Comparison of ENCODE assay signal across 29 cellular contexts in the genomic region with DNA sequence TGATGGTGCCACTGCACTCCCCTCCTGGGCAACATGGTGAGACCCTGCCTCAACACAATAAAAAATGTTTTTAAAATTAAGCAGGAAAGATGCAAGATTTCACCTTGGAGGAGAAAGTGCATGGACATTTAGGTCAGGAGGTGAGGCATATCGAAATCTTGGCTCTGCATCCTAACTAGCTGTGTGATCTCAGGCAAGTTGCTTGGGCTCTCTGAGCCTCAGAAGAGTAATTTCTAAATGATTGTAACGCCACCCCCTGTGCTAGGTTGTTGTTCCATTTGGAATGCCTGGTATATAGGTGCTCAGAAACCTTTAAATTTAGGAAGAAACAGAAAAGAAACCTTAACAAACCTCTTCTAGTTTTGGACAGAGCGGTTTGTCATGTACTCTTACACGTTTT. TPM values are rescaled to one million over a fixed set of nuclear protein-coding genes. Genes with fewer than 3 reads are reported as not detected.
"Had no signal": no experiment of that assay in that cellular context is flagged by ENCODE, and none has a peak within 500 bp of the region (broad histone marks: within the 10 kb centered on the region; RNA-seq: fewer than 3 reads in every experiment).

No MANE protein-coding gene starts in this region.

- H3K27me3 Mint-ChIP-seq: naive thymus-derived CD4-positive, alpha-beta T cell had no signal

- DNase-seq: effector memory CD4-positive, alpha-beta T cell; gastrocnemius medialis; heart right ventricle; hypothalamus; islet precursor cell; mammary epithelial cell; naive thymus-derived CD4-positive, alpha-beta T cell; nephron progenitor cell; retina; spleen; stimulated activated CD4-positive, alpha-beta T cell treated with anti-CD3 and anti-CD28 coated beads, Interleukin-15, amount 100 ng/mL, for 24 hours; stimulated activated CD4-positive, alpha-beta T cell treated with anti-CD3 and anti-CD28 coated beads, Interleukin-1b, Interleukin-23, amount 100 ng/mL, for 48 hours; stimulated activated CD4-positive, alpha-beta T cell treated with anti-CD3 and anti-CD28 coated beads, Interleukin-4, amount 100 ng/mL, for 24 hours; stimulated activated naive CD4-positive, alpha-beta T cell; stomach; substantia nigra; transverse colon had no signal

- H3K27me3 ChIP-seq: esophagus muscularis mucosa, gastrocnemius medialis, heart right ventricle, spleen, stomach, transverse colon had no signal

- H3K4me1 Mint-ChIP-seq: nephron progenitor cell had no signal

- H3K4me1 ChIP-seq: gastrocnemius medialis, parathyroid adenoma, prostate gland had no signal

- H3K4me3 Mint-ChIP-seq: naive thymus-derived CD4-positive, alpha-beta T cell; nephron progenitor cell had no signal

- H3K9me3 Mint-ChIP-seq: nephron progenitor cell had no signal

- H3K4me3 ChIP-seq: esophagus muscularis mucosa, gastrocnemius medialis, heart right ventricle, prostate gland, spleen, stomach, thoracic aorta, transverse colon had no signal

- ATAC-seq: gastrocnemius medialis; heart right ventricle; left lobe of liver; naive thymus-derived CD4-positive, alpha-beta T cell; sciatic nerve had no signal

- H3K27ac ChIP-seq: epithelial cell of prostate, esophagus muscularis mucosa, gastrocnemius medialis, heart right ventricle, parathyroid adenoma, spleen, stomach, thoracic aorta, transverse colon had no signal

- H3K27ac Mint-ChIP-seq: nephron progenitor cell had no signal

- H3K9me3 ChIP-seq: esophagus muscularis mucosa, gastrocnemius medialis, heart right ventricle, prostate gland, spleen, stomach, thoracic aorta, transverse colon had no signal

RNA-seq across cellular contexts. Expression of gene C20orf144, which starts 35.9 kb away (rescaled TPM):
- total RNA-seq: gastrocnemius medialis, heart right ventricle, left lobe of liver, lower leg skin, mesenteric fat pad, omental fat pad, sciatic nerve, skeletal muscle tissue, stomach, thoracic aorta, transverse colon, urinary bladder had no signal
